23 cellular contexts compared by ENCODE assay signal in the genomic region with DNA sequence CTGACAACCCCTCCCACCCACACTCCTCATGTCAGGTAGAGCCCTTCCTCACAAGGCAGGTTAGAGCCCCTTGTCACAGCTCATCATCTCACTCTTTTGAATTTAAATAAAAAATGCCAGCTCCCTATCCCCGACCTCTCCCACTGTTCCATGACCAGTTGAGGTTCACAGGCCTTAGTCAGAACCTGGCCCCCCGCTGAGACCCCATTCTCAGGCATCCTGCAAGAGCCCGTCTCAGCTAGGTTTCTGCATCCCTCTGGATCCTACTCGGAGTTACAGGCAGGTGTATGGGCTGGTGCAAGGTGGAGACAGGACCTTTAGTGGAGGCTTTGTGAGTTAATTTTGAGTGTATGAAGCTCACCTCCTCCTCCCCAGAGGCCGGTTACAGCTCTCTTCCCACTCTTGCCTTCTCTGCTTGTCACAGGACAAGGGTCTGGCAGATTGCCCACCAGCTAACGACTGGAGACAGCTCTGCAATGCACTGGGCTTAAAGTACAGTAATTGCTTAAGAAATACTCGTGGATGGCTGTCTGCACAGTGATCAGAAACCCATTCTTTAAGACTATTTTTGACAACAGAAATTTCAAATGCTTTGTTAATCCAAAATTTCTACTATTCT.
"Had no signal": no experiment of that assay in that cellular context is flagged by ENCODE, and none has a peak within 500 bp of the region (broad histone marks: within the 10 kb centered on the region; RNA-seq: fewer than 3 reads in every experiment).

No MANE protein-coding gene starts in this region.

- H3K4me1 ChIP-seq: SJCRH30 had no signal

- H3K36me3 ChIP-seq: brain microvascular endothelial cell, cardiac muscle cell, SJCRH30 had no signal

- H3K4me3 ChIP-seq: cardiac muscle cell, SJCRH30 had no signal

- H3K9me3 ChIP-seq: SJCRH30, SK-N-SH had no signal

- DNase-seq: activated CD4-positive, alpha-beta T cell treated with anti-CD3 and anti-CD28 coated beads for 4 hours; activated CD8-positive, alpha-beta memory T cell treated with anti-CD3 and anti-CD28 coated beads, Interleukin-2, amount 50 U/mL, for 4 hours; activated CD8-positive, alpha-beta T cell treated with anti-CD3 and anti-CD28 coated beads for 36 hours; activated gamma-delta T cell treated with Interleukin-2 at 50 U/mL for 16 hours; activated naive CD4-positive, alpha-beta T cell treated with anti-CD3 and anti-CD28 coated beads, Interleukin-2, amount 10 ng/mL, durations not matched to agents 7 days and 5 days; activated naive CD8-positive, alpha-beta T cell treated with anti-CD3 and anti-CD28 coated beads for 36 hours; activated T-cell treated with anti-CD3 and anti-CD28 coated beads, Interleukin-2, amount 50 U/mL, for 72 hours; brain microvascular endothelial cell; Karpas-422; MM.1S; NCI-H1105; NCI-H1436; NCI-H187 treated with DMSO at 0.1 percent for 48 hours; NCI-H526; NCI-H82; RPMI8226; SJCRH30; SK-N-SH; T-helper 1 cell had no signal

- H3K27ac ChIP-seq: brain microvascular endothelial cell, cardiac muscle cell, SJCRH30 had no signal

- H3K4me2 ChIP-seq: SK-N-SH had no signal

- H3K9ac ChIP-seq: SK-N-SH had no signal

- H3K27me3 ChIP-seq: brain microvascular endothelial cell, cardiac muscle cell had no signal

- ATAC-seq: activated CD4-positive, CD25-positive, alpha-beta regulatory T cell treated with anti-CD3 and anti-CD28 coated beads, Interleukin-2, amount 50 U/mL, for 24 hours; activated CD8-positive, alpha-beta T cell treated with anti-CD3 and anti-CD28 coated beads for 36 hours; activated T-cell treated with anti-CD3 and anti-CD28 coated beads, Interleukin-2, amount 50 U/mL, for 72 hours; Panc1; Right ventricle myocardium inferior had no signal
